In the genomic region with DNA sequence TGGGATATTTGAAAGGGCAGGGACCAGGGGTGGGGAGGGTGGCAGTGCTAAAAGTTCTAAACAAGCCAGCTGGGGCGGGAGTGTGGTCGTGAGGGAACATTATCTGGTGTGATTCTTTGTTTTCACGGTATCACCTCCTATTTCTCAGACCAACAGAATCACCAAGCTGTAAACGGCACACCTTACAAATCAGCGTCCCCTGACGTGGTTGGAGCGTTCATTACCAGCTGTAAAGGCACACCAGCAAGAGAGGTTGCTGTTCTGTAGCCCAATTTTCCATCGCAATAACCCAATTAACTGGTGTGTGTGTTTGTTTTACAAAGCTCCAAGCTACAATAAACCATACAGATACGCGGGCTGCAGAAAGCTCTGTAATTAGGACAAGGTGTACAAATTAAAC, we compare ENCODE assay signal across 2 cellular contexts.
TF ChIP-seq lines count a peak whose summit lies in the region.

No MANE protein-coding gene starts in this region.

TF ChIP-seq in H1, 55 proteins besides CTCF, POLR2A, EP300 and RAD21 (continued from another document):
- TF ChIP-seq ATF2 (IDR thresholded peaks at IDR 0.05; ENCODE audit: low read length), result no peak
- TF ChIP-seq KDM4A (IDR thresholded peaks at IDR 0.05; ENCODE audit: low read depth, low read length, severe bottlenecking), result no peak
- TF ChIP-seq SIX5 (IDR thresholded peaks at IDR 0.05; ENCODE audit: low read depth, low read length), result no peak
- no peak for TF ChIP-seq SIN3A (conservative IDR thresholded peaks at IDR 0.05 in 1 of 2, IDR thresholded peaks at IDR 0.05 in 1 of 2; ENCODE audit: low read depth in 1 of 2, low read length in 2 of 2)
- no peak for TF ChIP-seq CEBPB (IDR thresholded peaks at IDR 0.05; ENCODE audit: low read depth, low read length)
- TF ChIP-seq CBX8 (IDR thresholded peaks at IDR 0.05; ENCODE audit: borderline replicate concordance, low read depth, low read length), result no peak
- TF ChIP-seq, protein P1, sequence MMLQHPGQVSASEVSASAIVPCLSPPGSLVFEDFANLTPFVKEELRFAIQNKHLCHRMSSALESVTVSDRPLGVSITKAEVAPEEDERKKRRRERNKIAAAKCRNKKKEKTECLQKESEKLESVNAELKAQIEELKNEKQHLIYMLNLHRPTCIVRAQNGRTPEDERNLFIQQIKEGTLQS (IDR thresholded peaks at IDR 0.05; ENCODE audit: insufficient read depth, low read depth, low read length), result no peak
- TF ChIP-seq HDAC2 (IDR thresholded peaks at IDR 0.05; ENCODE audit: borderline replicate concordance in 1 of 2, low read depth in 2 of 2, low read length in 2 of 2), result no peak

TF ChIP-seq in neural cell, 6 proteins besides CTCF, POLR2A, EP300 and RAD21 (continued from another document):
- TF ChIP-seq, protein P2, sequence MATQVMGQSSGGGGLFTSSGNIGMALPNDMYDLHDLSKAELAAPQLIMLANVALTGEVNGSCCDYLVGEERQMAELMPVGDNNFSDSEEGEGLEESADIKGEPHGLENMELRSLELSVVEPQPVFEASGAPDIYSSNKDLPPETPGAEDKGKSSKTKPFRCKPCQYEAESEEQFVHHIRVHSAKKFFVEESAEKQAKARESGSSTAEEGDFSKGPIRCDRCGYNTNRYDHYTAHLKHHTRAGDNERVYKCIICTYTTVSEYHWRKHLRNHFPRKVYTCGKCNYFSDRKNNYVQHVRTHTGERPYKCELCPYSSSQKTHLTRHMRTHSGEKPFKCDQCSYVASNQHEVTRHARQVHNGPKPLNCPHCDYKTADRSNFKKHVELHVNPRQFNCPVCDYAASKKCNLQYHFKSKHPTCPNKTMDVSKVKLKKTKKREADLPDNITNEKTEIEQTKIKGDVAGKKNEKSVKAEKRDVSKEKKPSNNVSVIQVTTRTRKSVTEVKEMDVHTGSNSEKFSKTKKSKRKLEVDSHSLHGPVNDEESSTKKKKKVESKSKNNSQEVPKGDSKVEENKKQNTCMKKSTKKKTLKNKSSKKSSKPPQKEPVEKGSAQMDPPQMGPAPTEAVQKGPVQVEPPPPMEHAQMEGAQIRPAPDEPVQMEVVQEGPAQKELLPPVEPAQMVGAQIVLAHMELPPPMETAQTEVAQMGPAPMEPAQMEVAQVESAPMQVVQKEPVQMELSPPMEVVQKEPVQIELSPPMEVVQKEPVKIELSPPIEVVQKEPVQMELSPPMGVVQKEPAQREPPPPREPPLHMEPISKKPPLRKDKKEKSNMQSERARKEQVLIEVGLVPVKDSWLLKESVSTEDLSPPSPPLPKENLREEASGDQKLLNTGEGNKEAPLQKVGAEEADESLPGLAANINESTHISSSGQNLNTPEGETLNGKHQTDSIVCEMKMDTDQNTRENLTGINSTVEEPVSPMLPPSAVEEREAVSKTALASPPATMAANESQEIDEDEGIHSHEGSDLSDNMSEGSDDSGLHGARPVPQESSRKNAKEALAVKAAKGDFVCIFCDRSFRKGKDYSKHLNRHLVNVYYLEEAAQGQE (IDR thresholded peaks at IDR 0.05; ENCODE audit: borderline replicate concordance), result no peak
- TF ChIP-seq SMC3 (conservative IDR thresholded peaks at IDR 0.05; ENCODE audit: poor library complexity) (no peak), MXI1 (conservative IDR thresholded peaks at IDR 0.05; ENCODE audit: poor library complexity, severe bottlenecking) (no peak), TAF1 (IDR thresholded peaks at IDR 0.05; ENCODE audit: low read depth) (no peak)
